Comparison of ENCODE assay signal across 1 cellular context in the genomic region with DNA sequence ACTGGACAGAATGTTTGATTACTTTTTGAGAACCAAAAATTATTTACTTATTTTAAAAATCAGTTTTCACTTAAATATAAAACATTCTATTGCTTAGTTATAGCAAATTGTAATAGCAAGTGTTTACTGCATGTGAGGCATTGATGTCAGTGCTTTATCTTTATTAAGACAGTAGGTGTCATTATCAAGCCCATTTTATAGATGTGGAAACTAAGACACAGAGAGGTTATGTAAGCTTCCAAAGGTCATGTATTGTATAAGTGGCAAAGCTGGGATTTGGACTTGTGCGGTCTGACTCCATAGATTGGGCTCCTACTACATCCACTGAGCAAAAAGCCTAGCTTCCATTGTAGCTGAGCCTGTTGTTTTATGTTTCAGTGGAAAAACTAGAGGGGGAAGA.
TF ChIP-seq lines count a peak whose summit lies in the region.

No MANE protein-coding gene starts in this region.

TF ChIP-seq in K562, 482 proteins besides CTCF, POLR2A, EP300 and RAD21:
- TF ChIP-seq RBM25 (IDR thresholded peaks at IDR 0.05; ENCODE audit: low read depth, low read length, severe bottlenecking) (peak; percentile 79), SFPQ (IDR thresholded peaks at IDR 0.05; ENCODE audit: low read depth, low read length) (no peak), BCOR (IDR thresholded peaks at IDR 0.05) (0 out of 2 replicates have a peak, but pooled peaks have one; percentile 12), ESRRA (IDR thresholded peaks at IDR 0.05; ENCODE audit: borderline replicate concordance, low read depth) (peak; percentile 52; the same call in 1 of the 2 replicates), ASH1L (IDR thresholded peaks at IDR 0.05; ENCODE audit: borderline replicate concordance, low read depth, partially characterized antibody) (no peak), MEIS2 (IDR thresholded peaks at IDR 0.05; ENCODE audit: partially characterized antibody) (no peak)
- TF ChIP-seq, protein P1, sequence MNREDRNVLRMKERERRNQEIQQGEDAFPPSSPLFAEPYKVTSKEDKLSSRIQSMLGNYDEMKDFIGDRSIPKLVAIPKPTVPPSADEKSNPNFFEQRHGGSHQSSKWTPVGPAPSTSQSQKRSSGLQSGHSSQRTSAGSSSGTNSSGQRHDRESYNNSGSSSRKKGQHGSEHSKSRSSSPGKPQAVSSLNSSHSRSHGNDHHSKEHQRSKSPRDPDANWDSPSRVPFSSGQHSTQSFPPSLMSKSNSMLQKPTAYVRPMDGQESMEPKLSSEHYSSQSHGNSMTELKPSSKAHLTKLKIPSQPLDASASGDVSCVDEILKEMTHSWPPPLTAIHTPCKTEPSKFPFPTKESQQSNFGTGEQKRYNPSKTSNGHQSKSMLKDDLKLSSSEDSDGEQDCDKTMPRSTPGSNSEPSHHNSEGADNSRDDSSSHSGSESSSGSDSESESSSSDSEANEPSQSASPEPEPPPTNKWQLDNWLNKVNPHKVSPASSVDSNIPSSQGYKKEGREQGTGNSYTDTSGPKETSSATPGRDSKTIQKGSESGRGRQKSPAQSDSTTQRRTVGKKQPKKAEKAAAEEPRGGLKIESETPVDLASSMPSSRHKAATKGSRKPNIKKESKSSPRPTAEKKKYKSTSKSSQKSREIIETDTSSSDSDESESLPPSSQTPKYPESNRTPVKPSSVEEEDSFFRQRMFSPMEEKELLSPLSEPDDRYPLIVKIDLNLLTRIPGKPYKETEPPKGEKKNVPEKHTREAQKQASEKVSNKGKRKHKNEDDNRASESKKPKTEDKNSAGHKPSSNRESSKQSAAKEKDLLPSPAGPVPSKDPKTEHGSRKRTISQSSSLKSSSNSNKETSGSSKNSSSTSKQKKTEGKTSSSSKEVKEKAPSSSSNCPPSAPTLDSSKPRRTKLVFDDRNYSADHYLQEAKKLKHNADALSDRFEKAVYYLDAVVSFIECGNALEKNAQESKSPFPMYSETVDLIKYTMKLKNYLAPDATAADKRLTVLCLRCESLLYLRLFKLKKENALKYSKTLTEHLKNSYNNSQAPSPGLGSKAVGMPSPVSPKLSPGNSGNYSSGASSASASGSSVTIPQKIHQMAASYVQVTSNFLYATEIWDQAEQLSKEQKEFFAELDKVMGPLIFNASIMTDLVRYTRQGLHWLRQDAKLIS (CRISPR knock-in tag; IDR thresholded peaks at IDR 0.05): no peak
